20 cellular contexts compared by ENCODE assay signal in genomic region chrX:51026862-51027261, GRCh38.
DNase-seq lines count a peak whose midpoint lies in the region; ATAC-seq and TF ChIP-seq lines count a peak whose summit lies in the region.
"Had no signal": no experiment of that assay in that cellular context is flagged by ENCODE, and none has a peak within 500 bp of the region (broad histone marks: within the 10 kb centered on the region; RNA-seq: fewer than 3 reads in every experiment).

No MANE protein-coding gene starts in this region.

- peak; percentile 64 for ATAC-seq in GM18867 (IDR thresholded peaks at IDR 0.05; ENCODE audit: unreplicated experiment)
- peak; percentile 67 for ATAC-seq in GM21390 (IDR thresholded peaks at IDR 0.05; ENCODE audit: unreplicated experiment)
- ATAC-seq: HCT116 had no signal

- no peaks in the 10 kb centered on the region for H3K36me3 ChIP-seq in OCI-LY3 (replicated peaks; ENCODE audit: low read depth, low read length)
- H3K36me3 ChIP-seq: BE2C had no signal

- H3K9me3 ChIP-seq in OCI-LY3 (ENCODE audit: insufficient read depth, low read length), result no peaks in the 10 kb centered on the region
- H3K9me3 ChIP-seq: BE2C had no signal

- peaks cover 24% of the 10 kb centered on the region for H3K4me1 ChIP-seq in OCI-LY3 (ENCODE audit: low read length)
- H3K4me1 ChIP-seq: BE2C had no signal

- no peak overlapping the region; the same call in 1 of the 2 replicates for H3K27ac ChIP-seq in OCI-LY3 (ENCODE audit: low read length)
- H3K27ac ChIP-seq: C4-2B had no signal

- no peaks in the 10 kb centered on the region for H4K20me1 ChIP-seq in OCI-LY3 (ENCODE audit: insufficient read depth, low read length)

- no peaks in the 10 kb centered on the region for H3K27me3 ChIP-seq in OCI-LY3 (ENCODE audit: low read depth, low read length)
- H3K27me3 ChIP-seq: BE2C had no signal

- TF ChIP-seq CTCF in OCI-LY3 (IDR thresholded peaks at IDR 0.05; ENCODE audit: low read depth, low read length), result no peak

- no peak overlapping the region for H3K9ac ChIP-seq in OCI-LY3 (ENCODE audit: low read length)

- DNase-seq in NCI-H1105 treated with DMSO at 0.1 percent for 48 hours (lab: John Stamatoyannopoulos, UW) (no peak), HPDE6-E6E7 (ENCODE audit: extremely low spot score) (no peak), C1 segment of cervical spinal cord (lab: John Stamatoyannopoulos, UW) (no peak), NCI-H187 treated with DMSO at 0.1 percent for 48 hours (lab: John Stamatoyannopoulos, UW) (no peak)
- DNase-seq: ACHN; BE2C; CD4-positive, alpha-beta T cell; DMS153; DMS79; GDM1; GOT3; H7; HFFc6; Kasumi-1; KG1 had no signal

- H3K79me2 ChIP-seq in OCI-LY3 (ENCODE audit: low read length), result no peaks in the 10 kb centered on the region

- no peak overlapping the region for H3K4me3 ChIP-seq in OCI-LY3 (ENCODE audit: low read length)

- H3K4me2 ChIP-seq in OCI-LY3 (ENCODE audit: low read length), result peak overlapping the region; percentile 22

- no peak overlapping the region for H2AFZ ChIP-seq in OCI-LY3 (ENCODE audit: low read depth, low read length)
